In the genomic region with DNA sequence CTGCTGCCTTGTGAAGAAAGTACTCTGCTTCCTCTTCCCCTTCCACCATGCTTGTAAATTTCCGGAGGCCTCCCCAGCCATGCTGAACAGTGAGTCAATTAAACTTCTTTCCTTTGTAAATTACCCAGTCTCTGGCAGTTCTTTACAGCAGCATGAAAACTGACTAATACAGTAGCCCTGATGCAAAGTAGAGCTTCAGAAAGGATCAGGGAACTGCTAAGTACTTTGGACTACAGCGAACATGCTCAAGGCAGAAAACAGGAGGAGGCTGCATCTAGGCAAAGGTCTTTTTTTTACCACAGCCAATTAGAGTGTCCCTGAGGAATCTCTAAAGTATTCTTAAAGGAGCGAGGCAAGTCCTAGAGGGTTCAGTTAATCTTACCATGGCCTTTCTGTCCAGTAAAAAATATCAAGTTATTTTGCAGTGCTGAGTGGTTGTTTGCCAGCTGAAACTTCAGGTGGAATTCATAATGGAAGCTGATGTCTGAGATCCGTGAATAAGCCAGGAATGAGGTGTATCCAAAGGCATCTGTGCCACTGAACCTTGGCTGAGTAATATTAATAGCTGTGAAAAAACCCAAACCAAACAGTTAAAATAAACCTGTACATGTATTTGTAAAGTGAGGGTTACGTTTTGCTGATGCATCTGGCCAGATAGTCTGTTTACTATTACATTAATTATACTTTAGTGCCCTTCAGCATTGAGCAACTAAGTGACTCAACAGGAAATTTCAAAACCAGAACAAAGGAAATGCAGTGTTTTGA, we compare ENCODE assay signal across 1 cellular context.
TF ChIP-seq lines count a peak whose summit lies in the region.

No MANE protein-coding gene starts in this region.

TF ChIP-seq in IMR-90, 13 proteins besides CTCF, POLR2A, EP300 and RAD21 (continued from another document):
- no peak for TF ChIP-seq USF2 (IDR thresholded peaks at IDR 0.05; ENCODE audit: low read depth, low read length)
- TF ChIP-seq SMC3 (IDR thresholded peaks at IDR 0.05; ENCODE audit: low read depth, low read length), result no peak
- no peak for TF ChIP-seq CHD1 (IDR thresholded peaks at IDR 0.05; ENCODE audit: low read depth, low read length)
- TF ChIP-seq MAFK (IDR thresholded peaks at IDR 0.05; ENCODE audit: low read depth, low read length), result peak; percentile 81
- peak; percentile 99 for TF ChIP-seq CEBPB (IDR thresholded peaks at IDR 0.05; ENCODE audit: low read depth, low read length)
